In the genomic region with DNA sequence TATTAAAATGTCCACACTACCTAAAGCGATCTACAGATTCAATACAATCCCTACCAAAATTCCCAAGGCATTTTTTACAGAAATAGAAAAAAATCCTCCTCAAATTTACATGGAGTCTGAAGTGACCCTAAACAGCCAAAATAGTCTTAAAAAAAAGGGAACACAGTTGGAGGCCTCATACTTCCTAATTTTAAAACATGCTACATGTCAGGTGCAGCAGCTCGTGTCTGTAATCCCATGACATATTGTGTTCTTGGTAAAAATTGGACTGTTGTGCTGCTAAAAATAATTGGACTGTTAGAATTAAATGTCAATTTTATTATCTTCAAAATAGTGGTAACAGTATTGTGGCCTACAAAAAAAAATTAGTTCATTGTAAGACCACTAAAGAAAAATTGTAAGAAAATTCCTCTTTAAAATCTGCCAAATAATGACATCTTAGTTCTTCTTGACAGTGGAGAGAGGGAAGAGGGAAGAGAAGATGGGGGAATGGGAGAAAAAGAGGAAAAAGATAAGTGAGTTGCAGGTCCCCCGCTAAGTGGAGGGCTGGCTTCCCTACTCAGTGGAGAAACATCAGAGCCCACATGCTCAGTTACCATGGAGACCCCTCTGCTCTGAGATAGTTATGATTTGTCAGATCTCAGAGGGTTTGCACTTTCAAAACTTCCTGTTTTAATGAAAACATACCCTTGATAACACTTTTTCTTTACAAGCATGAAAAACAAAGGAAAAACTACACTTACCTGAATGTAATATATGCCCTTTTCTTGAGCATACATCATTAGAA, we compare ENCODE assay signal across 12 cellular contexts. TPM values are rescaled to one million over a fixed set of nuclear protein-coding genes. Genes with fewer than 3 reads are reported as not detected.
DNase-seq lines count a peak whose midpoint lies in the region; ATAC-seq and TF ChIP-seq lines count a peak whose summit lies in the region.
"Had no signal": no experiment of that assay in that cellular context is flagged by ENCODE, and none has a peak within 500 bp of the region (broad histone marks: within the 10 kb centered on the region; RNA-seq: fewer than 3 reads in every experiment).

No MANE protein-coding gene starts in this region.

- H3K27me3 ChIP-seq in breast epithelium = no peaks in the 10 kb centered on the region
- H3K27me3 ChIP-seq: neural progenitor cell had no signal

- H3K36me3 ChIP-seq in breast epithelium = no peaks in the 10 kb centered on the region
- H3K36me3 ChIP-seq: neural progenitor cell had no signal

- ATAC-seq in GM18907 (IDR thresholded peaks at IDR 0.05; ENCODE audit: unreplicated experiment) = no peak
- no peak for ATAC-seq in HG02973 (IDR thresholded peaks at IDR 0.05; ENCODE audit: unreplicated experiment)

- TF ChIP-seq CTCF in breast epithelium (IDR thresholded peaks at IDR 0.05) = no peak

- H3K4me3 ChIP-seq in breast epithelium = no peak overlapping the region
- H3K4me3 ChIP-seq: neural progenitor cell had no signal

- no peaks in the 10 kb centered on the region for H3K9me3 ChIP-seq in breast epithelium

- TF ChIP-seq POLR2A in breast epithelium (IDR thresholded peaks at IDR 0.05) = no peak

- H3K27ac ChIP-seq in breast epithelium = no peak overlapping the region
- H3K27ac ChIP-seq: neural progenitor cell had no signal

- intact Hi-C loops in breast epithelium (cut with DNase I; ENCODE audit: low total_unique reads) = no loop called here

- no peaks in the 10 kb centered on the region for H3K4me1 ChIP-seq in breast epithelium
- H3K4me1 ChIP-seq: neural progenitor cell had no signal

- DNase-seq in stimulated activated naive CD4-positive, alpha-beta T cell (lab: John Stamatoyannopoulos, UW) = peak in 5 of 6 experiments; percentile 42 to 72 (median 61)
- no peak for DNase-seq in stimulated activated naive CD4-positive, alpha-beta T cell treated with Interleukin-2 at 50 U/mL for 16 hours (lab: John Stamatoyannopoulos, UW)
- DNase-seq in T follicular helper cell (ENCODE audit: low read depth) = peak; percentile 44
- peak; percentile 23 for DNase-seq in effector CD8-positive, alpha-beta T cell (lab: John Stamatoyannopoulos, UW)
- no peak for DNase-seq in breast epithelium (ENCODE audit: low spot score in 2 of 2)
- DNase-seq in SK-N-DZ (ENCODE audit: low spot score) = no peak
- DNase-seq: DMS153, kidney, NCI-H187 treated with DMSO at 0.1 percent for 48 hours had no signal

RNA-seq across cellular contexts. Expression of a gene that starts 46.5 kb away (rescaled TPM):
- 10 to 100 TPM; 51.8 to 75.2 (median 67.4) TPM for total RNA-seq in breast epithelium
- 60.9 and 61.8 TPM in 2 replicates for polyA plus RNA-seq in SK-N-DZ (2014; cell fraction: cytosol; rRNA removed)
- 40.1 and 61.7 TPM in 2 replicates for polyA plus RNA-seq in SK-N-DZ (2014; cell fraction: nucleus; rRNA removed)

RNA-seq across cellular contexts. Expression of a gene that starts 46.6 kb away (rescaled TPM):
- 10 to 100 TPM; 35.4 to 50.8 (median 45.6) TPM for total RNA-seq in breast epithelium
- 89.9 and 107 TPM in 2 replicates for polyA plus RNA-seq in SK-N-DZ (2014; cell fraction: cytosol; rRNA removed)
- 156 and 185 TPM in 2 replicates for polyA plus RNA-seq in SK-N-DZ (2014; cell fraction: nucleus; rRNA removed)

Comparison
In these comparisons a context has a peak if more than half of its experiments do, and no peak if none do; other contexts are left out.
1. DNase-seq: peak in stimulated activated naive CD4-positive, alpha-beta T cell (5 of 6), T follicular helper cell (single experiment) and effector CD8-positive, alpha-beta T cell (single experiment); none in stimulated activated naive CD4-positive, alpha-beta T cell treated with Interleukin-2 at 50 U/mL for 16 hours (single experiment), breast epithelium (0 of 2) and SK-N-DZ (single experiment).